Comparison of ENCODE assay signal across 20 cellular contexts in genomic region chr22:21960200-21961126, GRCh38.
"Had no signal": no experiment of that assay in that cellular context is flagged by ENCODE, and none has a peak within 500 bp of the region (broad histone marks: within the 10 kb centered on the region; RNA-seq: fewer than 3 reads in every experiment).

No MANE protein-coding gene starts in this region.

- H3K4me3 ChIP-seq: breast epithelium, esophagus squamous epithelium, gastrocnemius medialis, thoracic aorta had no signal

- H3K27ac Mint-ChIP-seq: activated CD4-positive, alpha-beta memory T cell treated with anti-CD3 and anti-CD28 coated beads for 36 hours; activated naive CD8-positive, alpha-beta T cell treated with anti-CD3 and anti-CD28 coated beads for 36 hours; memory B cell; nephron; type B pancreatic cell had no signal

- ATAC-seq: effector memory CD8-positive, alpha-beta T cell; gastrocnemius medialis had no signal

- H3K27me3 ChIP-seq: breast epithelium, esophagus squamous epithelium, gastrocnemius medialis had no signal

- H3K4me3 Mint-ChIP-seq: activated CD4-positive, alpha-beta memory T cell treated with anti-CD3 and anti-CD28 coated beads for 36 hours; activated naive CD8-positive, alpha-beta T cell treated with anti-CD3 and anti-CD28 coated beads for 36 hours; central memory CD8-positive, alpha-beta T cell; effector memory CD8-positive, alpha-beta T cell; memory B cell; nephron; type B pancreatic cell had no signal

- FAIRE-seq: colon had no signal

- H3K4me1 Mint-ChIP-seq: activated naive CD8-positive, alpha-beta T cell treated with anti-CD3 and anti-CD28 coated beads for 36 hours; central memory CD8-positive, alpha-beta T cell; memory B cell; nephron had no signal

- DNase-seq: activated CD4-positive, alpha-beta memory T cell treated with anti-CD3 and anti-CD28 coated beads for 36 hours; activated CD4-positive, alpha-beta T cell treated with anti-CD3 and anti-CD28 coated beads for 48 hours; activated naive CD8-positive, alpha-beta T cell treated with anti-CD3 and anti-CD28 coated beads for 36 hours; activated T-cell treated with anti-CD3 and anti-CD28 coated beads for 4 hours; amniotic stem cell; effector memory CD8-positive, alpha-beta T cell; esophagus squamous epithelium; gastrocnemius medialis; hippocampal formation; nucleus accumbens; stimulated activated CD4-positive, alpha-beta T cell treated with anti-CD3 and anti-CD28 coated beads, Interleukin-4, amount 100 ng/mL, for 1 hour; stimulated activated naive CD4-positive, alpha-beta T cell treated with Interleukin-2 at 50 U/mL for 16 hours; T1000 had no signal

- H3K27me3 Mint-ChIP-seq: activated CD4-positive, alpha-beta memory T cell treated with anti-CD3 and anti-CD28 coated beads for 36 hours; activated naive CD8-positive, alpha-beta T cell treated with anti-CD3 and anti-CD28 coated beads for 36 hours; central memory CD8-positive, alpha-beta T cell; effector memory CD8-positive, alpha-beta T cell; memory B cell; type B pancreatic cell had no signal

- H3K9me3 Mint-ChIP-seq: activated CD4-positive, alpha-beta memory T cell treated with anti-CD3 and anti-CD28 coated beads for 36 hours; activated naive CD8-positive, alpha-beta T cell treated with anti-CD3 and anti-CD28 coated beads for 36 hours; central memory CD8-positive, alpha-beta T cell; effector memory CD8-positive, alpha-beta T cell; memory B cell; nephron; type B pancreatic cell had no signal

- H3K36me3 Mint-ChIP-seq: type B pancreatic cell had no signal

- H3K9me3 ChIP-seq: breast epithelium, esophagus squamous epithelium, gastrocnemius medialis, thoracic aorta had no signal

- H3K4me1 ChIP-seq: breast epithelium had no signal

- H3K27ac ChIP-seq: thoracic aorta had no signal
